ENCODE assay signal across 7 cellular contexts in the genomic region with DNA sequence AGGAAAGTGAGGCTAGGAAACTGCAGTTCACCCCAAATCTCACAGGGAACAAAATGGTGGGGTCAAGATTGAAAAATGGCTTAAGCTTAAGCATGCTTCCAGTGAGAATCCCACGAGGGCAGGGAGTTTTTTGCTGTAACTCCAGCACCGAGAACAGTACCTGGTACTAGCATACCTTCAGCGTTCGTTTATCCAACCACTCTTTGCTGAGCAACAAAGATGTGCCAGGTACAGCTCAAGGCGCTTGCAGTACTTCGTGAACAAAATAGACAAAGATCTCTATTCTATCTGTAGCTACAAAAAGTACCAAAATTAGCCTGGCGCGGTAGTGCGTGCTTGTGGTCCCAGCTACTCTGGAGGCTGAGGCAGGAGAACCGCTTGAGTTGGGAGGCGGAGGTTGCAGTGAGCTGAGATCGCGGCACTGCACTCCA. TPM values are rescaled to one million over a fixed set of nuclear protein-coding genes. Genes with fewer than 3 reads are reported as not detected.
DNase-seq lines count a peak whose midpoint lies in the region; ATAC-seq and TF ChIP-seq lines count a peak whose summit lies in the region.

No MANE protein-coding gene starts in this region.

- TF ChIP-seq CTCF in coronary artery (IDR thresholded peaks at IDR 0.05), result no peak

- H3K9me3 Mint-ChIP-seq in naive B cell, result no peaks in the 10 kb centered on the region

- H3K27me3 ChIP-seq in H7 (ENCODE audit: control insufficient read depth, insufficient read depth, low read length) (no peaks in the 10 kb centered on the region), SJSA1 (replicated peaks) (no peaks in the 10 kb centered on the region)

- H3K4me1 Mint-ChIP-seq in naive B cell, result peaks cover 10 to 51% (median 29%) of the 10 kb centered on the region in 3 donors

- peak overlapping the region; percentile 69 for H3K27ac ChIP-seq in SJSA1
- peak overlapping the region; percentile 96 to 98 for H3K27ac ChIP-seq in coronary artery

- H3K27me3 Mint-ChIP-seq in naive B cell, result no peaks in the 10 kb centered on the region

- DNase-seq in H7, result no peak
- no peak for DNase-seq in SJSA1 (ENCODE audit: low read depth in 1 of 2, low spot score in 2 of 2)
- DNase-seq in coronary artery (ENCODE audit: low spot score), result no peak
- no peak for DNase-seq in naive B cell
- no peak for DNase-seq in GM03348 (ENCODE audit: low spot score)
- DNase-seq in SKM-1 treated with dmso at 0.1 percent for 144 hours (lab: John Stamatoyannopoulos, UW; ENCODE audit: unreplicated experiment), result no peak

- H3K27ac Mint-ChIP-seq in naive B cell, result peak overlapping the region; percentile 78 to 98 (median 94)

- H3K36me3 Mint-ChIP-seq in naive B cell, result no peaks in the 10 kb centered on the region

- no peaks in the 10 kb centered on the region for H3K36me3 ChIP-seq in H7 (replicated peaks; ENCODE audit: control insufficient read depth, insufficient read depth, low read length)
- peaks cover 9% of the 10 kb centered on the region; the same call in 1 of the 2 replicates for H3K36me3 ChIP-seq in SJSA1

- peaks cover 10% of the 10 kb centered on the region for H3K4me1 ChIP-seq in SJSA1 (replicated peaks)

- ATAC-seq in naive B cell (ENCODE audit: low read depth in 2 of 2) (no peak), GM19395 (IDR thresholded peaks at IDR 0.05; ENCODE audit: unreplicated experiment) (no peak)

- peak overlapping the region; percentile 91 to 99 (median 97) for H3K4me3 Mint-ChIP-seq in naive B cell

- no peaks in the 10 kb centered on the region for H3K9me3 ChIP-seq in SJSA1 (replicated peaks)

- H3K4me3 ChIP-seq in H7 (ENCODE audit: insufficient read depth, low read depth, low read length), result peak overlapping the region; percentile 97
- H3K4me3 ChIP-seq in SJSA1, result peak overlapping the region; percentile 79
- peak overlapping the region; percentile 97 for H3K4me3 ChIP-seq in coronary artery

RNA-seq across cellular contexts. Expression of gene PPP6C, which starts 0.8 kb away (rescaled TPM):
- total RNA-seq in H7 (2014; rRNA removed; shearing (Covaris generic)), result 34.7 and 36.7 TPM in 2 replicates
- total RNA-seq in SJSA1 (2014; rRNA removed; shearing (Covaris generic)), result 29.0 and 43.5 TPM in 2 replicates
- 10 to 100 TPM; 48.5 to 59.8 (median 56.6) TPM for polyA plus RNA-seq in naive B cell (ENCODE audit: low read depth in 6 of 6)

RNA-seq across cellular contexts. Expression of gene RABEPK, which starts 10.0 kb away (rescaled TPM):
- 37.7 and 40.6 TPM in 2 replicates for total RNA-seq in H7 (2014; rRNA removed; shearing (Covaris generic))
- 25.1 and 31.0 TPM in 2 replicates for total RNA-seq in SJSA1 (2014; rRNA removed; shearing (Covaris generic))
- 10 to 100 TPM in 5 of 6 donors, 1 to 10 TPM in 1; 6.8 to 18.6 (median 14.1) TPM for polyA plus RNA-seq in naive B cell (ENCODE audit: low read depth in 6 of 6)

RNA-seq across cellular contexts. Expression of gene SCAI, which starts 47.1 kb away (rescaled TPM):
- 6.4 and 10.6 TPM in 2 replicates for total RNA-seq in H7 (2014; rRNA removed; shearing (Covaris generic))
- 2.8 and 4.7 TPM in 2 replicates for total RNA-seq in SJSA1 (2014; rRNA removed; shearing (Covaris generic))
- polyA plus RNA-seq in naive B cell (ENCODE audit: low read depth in 6 of 6), result 1 to 10 TPM; 1.8 to 8.3 (median 2.7) TPM

RNA-seq across cellular contexts. Expression of gene HSPA5, which starts 50.8 kb away (rescaled TPM):
- 47.6 and 47.9 TPM in 2 replicates for total RNA-seq in H7 (2014; rRNA removed; shearing (Covaris generic))
- 49.0 and 50.3 TPM in 2 replicates for total RNA-seq in SJSA1 (2014; rRNA removed; shearing (Covaris generic))
- 100 to 1,000 TPM; 106 to 189 (median 126) TPM for polyA plus RNA-seq in naive B cell (ENCODE audit: low read depth in 6 of 6)
